8 cellular contexts compared by ENCODE assay signal in the genomic region with DNA sequence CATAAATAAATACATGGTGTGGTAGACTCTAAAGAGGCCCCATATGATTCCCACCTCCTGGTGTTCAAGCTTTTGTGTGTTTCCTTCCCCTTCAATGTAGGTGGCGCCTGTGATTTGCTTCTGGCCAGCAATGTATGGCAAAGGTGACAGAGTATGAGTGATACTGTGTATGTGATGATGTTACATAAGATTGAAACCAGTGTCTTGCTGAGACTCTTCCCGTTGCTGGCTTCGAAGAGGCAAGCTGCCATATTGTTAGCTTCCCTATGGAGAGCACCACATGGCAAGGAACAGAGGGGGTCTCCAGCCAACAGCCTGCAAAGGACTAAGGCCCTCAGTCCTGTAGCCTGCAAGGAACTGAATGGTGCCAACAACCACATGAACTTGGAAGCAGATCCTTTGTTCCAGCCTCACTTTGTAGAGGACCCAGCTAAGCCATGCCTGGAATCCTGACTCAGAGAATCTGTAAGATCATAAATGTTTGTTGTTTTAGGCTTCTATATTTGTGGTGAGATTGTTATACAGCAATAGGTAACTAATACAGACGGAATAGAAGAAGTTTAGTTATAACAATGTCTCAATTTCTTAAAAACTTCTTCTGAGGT. TPM values are rescaled to one million over a fixed set of nuclear protein-coding genes. Genes with fewer than 3 reads are reported as not detected.
DNase-seq lines count a peak whose midpoint lies in the region; ATAC-seq and TF ChIP-seq lines count a peak whose summit lies in the region.

No MANE protein-coding gene starts in this region.

- no peak for TF ChIP-seq POLR2A in upper lobe of left lung (IDR thresholded peaks at IDR 0.05)

- no peaks in the 10 kb centered on the region for H3K9me3 ChIP-seq in upper lobe of left lung

- H3K4me3 Mint-ChIP-seq in activated naive CD4-positive, alpha-beta T cell treated with anti-CD3 and anti-CD28 coated beads, Interleukin-2, amount 50 U/mL, for 24 hours, result peak overlapping the region; percentile 97
- peak overlapping the region; percentile 5 to 93 for H3K4me3 Mint-ChIP-seq in stimulated activated naive CD8-positive, alpha-beta T cell treated with anti-CD3 and anti-CD28 coated beads, Interleukin-15, amount 100 ng/mL, for 72 hours

- no peak for DNase-seq in activated naive CD4-positive, alpha-beta T cell (lab: John Stamatoyannopoulos, UW)
- DNase-seq in NCI-H146 (lab: John Stamatoyannopoulos, UW) (peak; percentile 81), cerebellum (ENCODE audit: low spot score) (peak; percentile 77), COLO668 (lab: John Stamatoyannopoulos, UW; ENCODE audit: unreplicated experiment) (no peak), upper lobe of left lung (no peak)
- DNase-seq in stimulated activated naive CD8-positive, alpha-beta T cell treated with anti-CD3 and anti-CD28 coated beads, Interleukin-15, amount 100 ng/mL, for 72 hours, result peak in 1 of 2 donors; percentile 23

- H3K36me3 ChIP-seq in upper lobe of left lung, result peaks cover 0 to 17% (median 2%) of the 10 kb centered on the region in 4 donors

- peaks cover 4% of the 10 kb centered on the region for H3K36me3 Mint-ChIP-seq in activated naive CD4-positive, alpha-beta T cell treated with anti-CD3 and anti-CD28 coated beads, Interleukin-2, amount 50 U/mL, for 24 hours

- no peaks in the 10 kb centered on the region for H3K27me3 Mint-ChIP-seq in activated naive CD4-positive, alpha-beta T cell treated with anti-CD3 and anti-CD28 coated beads, Interleukin-2, amount 50 U/mL, for 24 hours
- H3K27me3 Mint-ChIP-seq in stimulated activated naive CD8-positive, alpha-beta T cell treated with anti-CD3 and anti-CD28 coated beads, Interleukin-15, amount 100 ng/mL, for 72 hours, result no peaks in the 10 kb centered on the region

- no peaks in the 10 kb centered on the region for H3K9me3 Mint-ChIP-seq in activated naive CD4-positive, alpha-beta T cell treated with anti-CD3 and anti-CD28 coated beads, Interleukin-2, amount 50 U/mL, for 24 hours
- H3K9me3 Mint-ChIP-seq in stimulated activated naive CD8-positive, alpha-beta T cell treated with anti-CD3 and anti-CD28 coated beads, Interleukin-15, amount 100 ng/mL, for 72 hours, result peaks cover 4 to 5% of the 10 kb centered on the region in 2 donors

- TF ChIP-seq CTCF in upper lobe of left lung (IDR thresholded peaks at IDR 0.05), result no peak

- H3K4me1 ChIP-seq in upper lobe of left lung, result peaks cover 13 to 44% (median 39%) of the 10 kb centered on the region in 4 donors

- H3K27ac ChIP-seq in upper lobe of left lung, result no peak overlapping the region

- 82 to 85% methylated on average over 4 of the region's 4 CpGs for WGBS in upper lobe of left lung, 2 donors

- peaks cover 36% of the 10 kb centered on the region for H3K4me1 Mint-ChIP-seq in activated naive CD4-positive, alpha-beta T cell treated with anti-CD3 and anti-CD28 coated beads, Interleukin-2, amount 50 U/mL, for 24 hours
- H3K4me1 Mint-ChIP-seq in stimulated activated naive CD8-positive, alpha-beta T cell treated with anti-CD3 and anti-CD28 coated beads, Interleukin-15, amount 100 ng/mL, for 72 hours, result peaks cover 40% of the 10 kb centered on the region

- no peaks in the 10 kb centered on the region for H3K27me3 ChIP-seq in upper lobe of left lung

- no peak for TF ChIP-seq EP300 in upper lobe of left lung (IDR thresholded peaks at IDR 0.05)

- no peak overlapping the region for H3K4me3 ChIP-seq in upper lobe of left lung

- peak; percentile 24 for ATAC-seq in stimulated activated naive CD8-positive, alpha-beta T cell treated with anti-CD3 and anti-CD28 coated beads, Interleukin-15, amount 100 ng/mL, for 72 hours
- no peak for ATAC-seq in HG03280 (IDR thresholded peaks at IDR 0.05; ENCODE audit: unreplicated experiment)
- no peak for ATAC-seq in upper lobe of left lung (ENCODE audit: low FRiP score in 2 of 2)

- no peak overlapping the region for H3K27ac Mint-ChIP-seq in activated naive CD4-positive, alpha-beta T cell treated with anti-CD3 and anti-CD28 coated beads, Interleukin-2, amount 50 U/mL, for 24 hours
- H3K27ac Mint-ChIP-seq in stimulated activated naive CD8-positive, alpha-beta T cell treated with anti-CD3 and anti-CD28 coated beads, Interleukin-15, amount 100 ng/mL, for 72 hours, result no peak overlapping the region

RNA-seq across cellular contexts. Expression of gene SMAD4, which starts 1.7 kb away (rescaled TPM):
- total RNA-seq in cerebellum (94.7 TPM), upper lobe of left lung (100 to 1,000 TPM in 4 of 6 donors, 10 to 100 TPM in 2; 94.7 to 140 (median 107) TPM)

Comparison
In these comparisons a context has a peak if more than half of its experiments do, and no peak if none do; other contexts are left out.
1. DNase-seq: peak in NCI-H146 (single experiment) and cerebellum (single experiment); none in activated naive CD4-positive, alpha-beta T cell (0 of 4), COLO668 (single experiment) and upper lobe of left lung (0 of 2).